Comparison of ENCODE assay signal across 11 cellular contexts in genomic region chr17:68396226-68396780, GRCh38.
"Had no signal": no experiment of that assay in that cellular context is flagged by ENCODE, and none has a peak within 500 bp of the region (broad histone marks: within the 10 kb centered on the region; RNA-seq: fewer than 3 reads in every experiment).

No MANE protein-coding gene starts in this region.

- ATAC-seq: activated T-cell treated with anti-CD3 and anti-CD28 coated beads, Interleukin-2, amount 50 U/mL, for 72 hours had no signal

- DNase-seq: activated B cell treated with CpG ODN at 0.5 μM for 24 hours; activated CD4-positive, alpha-beta T cell treated with anti-CD3 and anti-CD28 coated beads, Interleukin-2, amount 50 U/mL, for 1 hour; activated naive CD4-positive, alpha-beta T cell; activated T-cell treated with anti-CD3 and anti-CD28 coated beads, Interleukin-2, amount 50 U/mL, for 72 hours; effector CD4-positive, alpha-beta T cell; hypothalamus; nephron progenitor cell; SHP77 treated with DMSO at 0.1 percent for 48 hours; tibial artery had no signal

- H3K27me3 Mint-ChIP-seq: activated B cell treated with CpG ODN at 0.5 μM for 24 hours, memory B cell had no signal

- H3K27ac Mint-ChIP-seq: activated B cell treated with CpG ODN at 0.5 μM for 24 hours; activated T-cell treated with anti-CD3 and anti-CD28 coated beads, Interleukin-2, amount 50 U/mL, for 72 hours; memory B cell had no signal

- H3K27ac ChIP-seq: cardiac muscle cell, tibial artery had no signal

- H3K36me3 ChIP-seq: cardiac muscle cell, tibial artery had no signal

- H3K27me3 ChIP-seq: cardiac muscle cell, tibial artery had no signal

- H3K4me3 ChIP-seq: cardiac muscle cell, tibial artery had no signal

- H3K4me3 Mint-ChIP-seq: activated B cell treated with CpG ODN at 0.5 μM for 24 hours; activated T-cell treated with anti-CD3 and anti-CD28 coated beads, Interleukin-2, amount 50 U/mL, for 72 hours; memory B cell; nephron progenitor cell had no signal
